In genomic region chr12:48681416-48681737, GRCh38 we compare ENCODE assay signal across 1 cellular context.
TF ChIP-seq lines count a peak whose summit lies in the region.

No MANE protein-coding gene starts in this region.

TF ChIP-seq in HepG2, 621 proteins besides CTCF, POLR2A, EP300 and RAD21 (continued from another document):
- TF ChIP-seq ZXDC (CRISPR knock-in tag; IDR thresholded peaks at IDR 0.05) (no peak), FUBP1 (CRISPR knock-in tag; IDR thresholded peaks at IDR 0.05; ENCODE audit: borderline replicate concordance) (0 out of 2 replicates have a peak, but pooled peaks have one; percentile 37), LCORL (IDR thresholded peaks at IDR 0.05) (no peak), LCORL (CRISPR knock-in tag; IDR thresholded peaks at IDR 0.05) (peak; percentile 55; the same call in 1 of the 2 replicates), NCOR1 (IDR thresholded peaks at IDR 0.05; ENCODE audit: borderline replicate concordance, low read length) (no peak), ZNF558 (CRISPR knock-in tag; IDR thresholded peaks at IDR 0.05; ENCODE audit: borderline replicate concordance) (no peak), ZBTB42 (CRISPR knock-in tag; IDR thresholded peaks at IDR 0.05) (no peak; the same call in 1 of the 2 replicates), ISX (CRISPR knock-in tag; conservative IDR thresholded peaks at IDR 0.05) (no peak), MIER3 (CRISPR knock-in tag; IDR thresholded peaks at IDR 0.05; ENCODE audit: borderline replicate concordance) (0 out of 2 replicates have a peak, but pooled peaks have one; percentile 2), ZNF451 (CRISPR knock-in tag; IDR thresholded peaks at IDR 0.05) (0 out of 2 replicates have a peak, but pooled peaks have one; percentile 5), KDM1A (CRISPR knock-in tag; IDR thresholded peaks at IDR 0.05) (no peak), ZNF672 (CRISPR knock-in tag; IDR thresholded peaks at IDR 0.05) (no peak)
TF ChIP-seq in HepG2: peak in this region for 4.
